Comparison of ENCODE assay signal across 18 cellular contexts in the genomic region with DNA sequence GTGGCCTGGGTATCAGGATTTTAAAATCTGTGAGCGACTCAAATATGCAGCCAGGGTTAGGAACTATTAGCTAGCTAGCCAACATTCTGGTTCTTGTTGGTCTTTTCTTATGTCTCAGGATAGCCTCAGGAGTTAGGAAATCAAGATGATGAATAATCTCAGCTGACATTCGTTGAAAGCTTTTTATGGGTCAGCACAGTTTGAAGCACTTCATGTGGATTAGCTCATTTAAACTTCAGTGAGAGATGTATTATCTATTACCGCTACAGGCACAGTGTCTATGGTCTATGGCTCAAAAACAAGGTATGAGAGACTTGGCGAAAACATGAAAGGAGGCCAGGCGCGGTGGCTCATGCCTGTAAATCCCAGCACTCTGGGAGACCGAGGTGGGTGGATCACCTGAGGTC.
DNase-seq lines count a peak whose midpoint lies in the region; ATAC-seq, FAIRE-seq and TF ChIP-seq lines count a peak whose summit lies in the region.
"Had no signal": no experiment of that assay in that cellular context is flagged by ENCODE, and none has a peak within 500 bp of the region (broad histone marks: within the 10 kb centered on the region; RNA-seq: fewer than 3 reads in every experiment).

No MANE protein-coding gene starts in this region.

- H3K27me3 ChIP-seq in fibroblast of lung (ENCODE audit: control insufficient read depth, insufficient read depth, low read length): no peaks in the 10 kb centered on the region
- H3K27me3 ChIP-seq: BLaER1 had no signal

- no peak for FAIRE-seq in D721Med (lab: Jason Lieb, UNC)
- FAIRE-seq: GM18507 had no signal

- peaks cover 7% of the 10 kb centered on the region for H3K4me1 ChIP-seq in fibroblast of lung (ENCODE audit: control insufficient read depth, extremely low read depth, insufficient read depth, low read length)

- CTCF ChIA-PET in RWPE1 (lab: Yijun Ruan, JAX): interaction anchor here (0.6 kb wide), 2 partner anchors 677 to 1015 kb away, joined by 3 to 4 read pairs; no protein-coding TSS in a partner anchor

- no peaks in the 10 kb centered on the region for H4K20me1 ChIP-seq in fibroblast of lung (ENCODE audit: control insufficient read depth, extremely low read depth, insufficient read depth, low read length)
- H4K20me1 ChIP-seq: BLaER1 had no signal

- TF ChIP-seq CTCF in RWPE1 (conservative IDR thresholded peaks at IDR 0.05; ENCODE audit: low read depth): no peak
- TF ChIP-seq CTCF in fibroblast of lung (conservative IDR thresholded peaks at IDR 0.05 in 1 of 2, IDR thresholded peaks at IDR 0.05 in 1 of 2; ENCODE audit: low read depth in 1 of 2, low read length in 2 of 2): no peak
- no peak for TF ChIP-seq CTCF in D721Med (IDR thresholded peaks at IDR 0.05; ENCODE audit: insufficient read depth, missing control alignments)

- no peak overlapping the region for H3K4me2 ChIP-seq in fibroblast of lung (ENCODE audit: extremely low read depth, insufficient read depth, low read length)
- H3K4me2 ChIP-seq: BLaER1 had no signal

- no peaks in the 10 kb centered on the region for H3K79me2 ChIP-seq in fibroblast of lung (ENCODE audit: control insufficient read depth, insufficient read depth, low read length)

- no peaks in the 10 kb centered on the region for H3K36me3 ChIP-seq in fibroblast of lung (ENCODE audit: control insufficient read depth, insufficient read depth, low read length)
- H3K36me3 ChIP-seq: BLaER1 had no signal

- H3K4me3 ChIP-seq in fibroblast of lung (replicated peaks in 1 of 4; ENCODE audit: control extremely low read depth in 1 of 4, insufficient read depth in 1 of 4, low read depth in 3 of 4, low read length in 4 of 4): no peak overlapping the region
- H3K4me3 ChIP-seq: BLaER1 had no signal

- POLR2A ChIA-PET in RWPE1 (lab: Yijun Ruan, JAX; ENCODE audit: low non-redundant PET): no interaction called here

- H3K9ac ChIP-seq in fibroblast of lung (ENCODE audit: insufficient read depth, low read length): no peak overlapping the region
- H3K9ac ChIP-seq: BLaER1 had no signal

- H3K9me3 ChIP-seq in fibroblast of lung (ENCODE audit: control insufficient read depth, insufficient read depth, low read depth, low read length): no peaks in the 10 kb centered on the region

- peak; percentile 7 for DNase-seq in EL
- peak; percentile 28 for DNase-seq in RWPE1 (ENCODE audit: low spot score)
- peak; percentile 35 to 68 for DNase-seq in fibroblast of lung (ENCODE audit: low read depth in 2 of 2)
- peak; percentile 37 for DNase-seq in renal cortical epithelial cell (ENCODE audit: low read depth)
- no peak for DNase-seq in D721Med (ENCODE audit: insufficient read length, low spot score)
- no peak for DNase-seq in NCI-H774 (lab: John Stamatoyannopoulos, UW)
- DNase-seq in DMS53 (lab: John Stamatoyannopoulos, UW): no peak
- DNase-seq: activated CD4-positive, alpha-beta T cell treated with anti-CD3 and anti-CD28 coated beads for 4 hours; activated naive CD4-positive, alpha-beta T cell treated with anti-CD3 and anti-CD28 coated beads for 36 hours; glutamatergic neuron; IMR-90; natural killer cell; NCI-H2081 treated with DMSO at 0.1 percent for 48 hours; NCI-H69 had no signal

- H3K27ac ChIP-seq in RWPE1 (peak overlapping the region; percentile 60), fibroblast of lung (ENCODE audit: insufficient read depth, low read length) (no peak overlapping the region)
- H3K27ac ChIP-seq: BLaER1 had no signal

- H2AFZ ChIP-seq in fibroblast of lung (ENCODE audit: low read length): no peak overlapping the region

- ATAC-seq in HG03139 (IDR thresholded peaks at IDR 0.05; ENCODE audit: unreplicated experiment): no peak
- ATAC-seq: SK-N-SH treated with all-trans-retinoic acid at 6 μM for 48 hours had no signal

Comparison
In these comparisons a context has a peak if more than half of its experiments do, and no peak if none do; other contexts are left out.
1. DNase-seq: peak in EL (single experiment), RWPE1 (single experiment), fibroblast of lung (2 of 2) and renal cortical epithelial cell (single experiment); none in D721Med (single experiment), NCI-H774 (single experiment) and DMS53 (single experiment).